In the genomic region with DNA sequence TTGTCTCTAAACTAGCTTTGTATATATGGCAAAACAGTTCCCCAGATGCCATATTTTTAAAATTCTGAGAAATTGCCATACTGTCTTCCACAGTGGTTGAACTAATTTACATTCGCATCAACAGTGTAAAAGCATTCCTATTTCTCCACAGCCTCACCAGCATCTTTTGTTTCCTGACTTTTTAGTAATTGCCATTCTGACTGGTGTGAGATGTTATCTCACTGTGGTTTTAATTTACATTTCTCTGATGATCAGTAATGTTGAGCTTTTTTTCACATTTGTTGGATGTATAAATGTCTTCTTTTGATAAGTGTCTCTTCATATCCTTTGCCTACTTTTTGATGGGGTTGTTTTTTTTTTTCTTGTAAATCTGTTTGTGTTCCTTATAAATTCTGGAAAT, we compare ENCODE assay signal across 16 cellular contexts.
DNase-seq lines count a peak whose midpoint lies in the region; ATAC-seq and TF ChIP-seq lines count a peak whose summit lies in the region.
"Had no signal": no experiment of that assay in that cellular context is flagged by ENCODE, and none has a peak within 500 bp of the region (broad histone marks: within the 10 kb centered on the region; RNA-seq: fewer than 3 reads in every experiment).

No MANE protein-coding gene starts in this region.

- ATAC-seq in right cardiac atrium (no peak), right lobe of liver (no peak), HG03354 (IDR thresholded peaks at IDR 0.05; ENCODE audit: poor library complexity, severe bottlenecking, unreplicated experiment) (no peak)
- ATAC-seq: GM12878, K562 had no signal

- no peak overlapping the region for H3K9ac ChIP-seq in GM23248

- no peak for TF ChIP-seq POLR2A in right lobe of liver (IDR thresholded peaks at IDR 0.05)

- H3K9me3 ChIP-seq in GM23248 (ENCODE audit: low read depth) (no peaks in the 10 kb centered on the region), right cardiac atrium (ENCODE audit: control insufficient read depth, low read length) (no peaks in the 10 kb centered on the region), right lobe of liver (no peaks in the 10 kb centered on the region)

- intact Hi-C loops in right cardiac atrium (cut with DNase I) (no loop called here), right lobe of liver (cut with DNase I) (no loop called here)

- no peaks in the 10 kb centered on the region for H3F3A ChIP-seq in GM23248 (ENCODE audit: insufficient read depth)

- H3K4me1 ChIP-seq in GM23248 (ENCODE audit: insufficient read depth) (peaks cover 10% of the 10 kb centered on the region), right cardiac atrium (ENCODE audit: control insufficient read depth, insufficient read depth, low read length) (no peaks in the 10 kb centered on the region), right lobe of liver (no peaks in the 10 kb centered on the region)

- TF ChIP-seq CTCF in VCaP (conservative IDR thresholded peaks at IDR 0.05): no peak
- no peak for TF ChIP-seq CTCF in right lobe of liver (IDR thresholded peaks at IDR 0.05)

- DNase-seq in EH (ENCODE audit: low read depth): peak; percentile 67
- no peak for DNase-seq in GM23248
- DNase-seq in astrocyte of the hippocampus (ENCODE audit: low read depth, low spot score): peak; percentile 8
- DNase-seq in right cardiac atrium: no peak
- DNase-seq in right lobe of liver: no peak
- DNase-seq: AML-193; CD4-positive, alpha-beta T cell; DMS153; DMS79; IMR-90 had no signal

- peak overlapping the region; percentile 34 for H2AFZ ChIP-seq in GM23248

- H3K27ac ChIP-seq in GM23248 (no peak overlapping the region), VCaP (peak overlapping the region; percentile 33), right cardiac atrium (ENCODE audit: low read length) (no peak overlapping the region), right lobe of liver (no peak overlapping the region)
- H3K27ac ChIP-seq: C4-2B had no signal

- H3K36me3 ChIP-seq in GM23248 (ENCODE audit: low read depth): no peaks in the 10 kb centered on the region
- no peaks in the 10 kb centered on the region for H3K36me3 ChIP-seq in right lobe of liver
- H3K36me3 ChIP-seq: HAP-1 had no signal

- 88 to 91% methylated on average over 1 of the region's 1 CpG for WGBS in GM23248 (ENCODE audit: low coverage in 1 of 2, low lambda C conversion rate in 2 of 2, missing lambda C conversion rate in 2 of 2), 2 experiments
- 99% methylated on average over 1 of the region's 1 CpG for WGBS in right cardiac atrium
- WGBS in right lobe of liver (ENCODE audit: insufficient coverage, low coverage, low lambda C conversion rate, missing lambda C conversion rate): 67% methylated on average over 1 of the region's 1 CpG

- H3K79me2 ChIP-seq in GM23248 (ENCODE audit: insufficient read depth): no peaks in the 10 kb centered on the region

- H4K20me1 ChIP-seq in GM23248 (ENCODE audit: insufficient read depth): no peaks in the 10 kb centered on the region

- no peaks in the 10 kb centered on the region for H3K9me2 ChIP-seq in GM23248 (ENCODE audit: insufficient read depth)

- no peak overlapping the region for H3K4me2 ChIP-seq in GM23248 (ENCODE audit: unreplicated experiment)

- H3K27me3 ChIP-seq in GM23248 (replicated peaks; ENCODE audit: insufficient read depth) (no peaks in the 10 kb centered on the region), right cardiac atrium (ENCODE audit: control insufficient read depth, insufficient read depth) (no peaks in the 10 kb centered on the region), right lobe of liver (no peaks in the 10 kb centered on the region)

- in situ Hi-C loops in GM23248 (cut with MboI): no loop called here

- H3K4me3 ChIP-seq in GM23248 (no peak overlapping the region), right cardiac atrium (ENCODE audit: low read length) (no peak overlapping the region), right lobe of liver (no peak overlapping the region)
- H3K4me3 ChIP-seq: GM12878, HAP-1, K562 had no signal

Comparison
In these comparisons a context has a peak if more than half of its experiments do, and no peak if none do; other contexts are left out.
1. DNase-seq: peak in EH (single experiment) and astrocyte of the hippocampus (single experiment); none in GM23248 (single experiment), right cardiac atrium (0 of 3) and right lobe of liver (0 of 3).